Comparison of ENCODE assay signal across 3 cellular contexts in the genomic region with DNA sequence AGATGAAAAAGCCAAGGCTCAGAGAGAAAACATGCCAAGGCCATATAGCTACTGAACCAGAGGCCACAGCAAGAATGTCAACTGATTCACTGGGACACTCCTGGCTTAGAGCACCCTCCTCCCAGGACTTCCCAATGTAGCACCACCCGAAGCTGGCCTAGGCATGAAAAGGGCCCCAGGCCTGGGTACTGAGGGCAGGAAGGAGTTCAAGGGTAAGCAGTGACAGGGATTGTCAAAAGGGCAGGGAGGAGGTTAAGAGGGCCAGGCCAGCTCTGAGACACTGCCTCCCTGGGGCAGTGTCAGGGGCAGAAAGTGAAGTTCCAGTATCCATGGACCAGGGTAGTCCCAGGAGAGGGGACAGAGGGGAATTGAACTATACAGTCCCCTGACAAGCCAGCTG.
"Had no signal": no experiment of that assay in that cellular context is flagged by ENCODE, and none has a peak within 500 bp of the region (broad histone marks: within the 10 kb centered on the region; RNA-seq: fewer than 3 reads in every experiment).

No MANE protein-coding gene starts in this region.

- H3K4me3 ChIP-seq: GM12878 had no signal

- DNase-seq: GDM1, GF-D8 had no signal
